ENCODE assay signal across 17 cellular contexts in genomic region chr1:55877440-55878232, GRCh38.
DNase-seq lines count a peak whose midpoint lies in the region; ATAC-seq and TF ChIP-seq lines count a peak whose summit lies in the region.
"Had no signal": no experiment of that assay in that cellular context is flagged by ENCODE, and none has a peak within 500 bp of the region (broad histone marks: within the 10 kb centered on the region; RNA-seq: fewer than 3 reads in every experiment).

No MANE protein-coding gene starts in this region.

- ATAC-seq in left colon: peak; percentile 67
- no peak for ATAC-seq in GM21723 (IDR thresholded peaks at IDR 0.05; ENCODE audit: unreplicated experiment)

- H3K4me1 ChIP-seq in cardiac muscle cell (ENCODE audit: low read depth): peaks cover 20% of the 10 kb centered on the region
- H3K4me1 ChIP-seq in right atrium auricular region: no peaks in the 10 kb centered on the region
- peaks cover 13 to 18% of the 10 kb centered on the region in 2 donors for H3K4me1 ChIP-seq in thyroid gland

- POLR2A ChIA-PET in RWPE1 (lab: Yijun Ruan, JAX; ENCODE audit: low non-redundant PET): no interaction called here

- no peak for TF ChIP-seq CTCF in cardiac muscle cell (IDR thresholded peaks at IDR 0.05; ENCODE audit: low read depth, low read length)
- no peak for TF ChIP-seq CTCF in right atrium auricular region (IDR thresholded peaks at IDR 0.05)
- TF ChIP-seq CTCF in RWPE1 (conservative IDR thresholded peaks at IDR 0.05; ENCODE audit: low read depth): no peak
- TF ChIP-seq CTCF in thyroid gland (IDR thresholded peaks at IDR 0.05): no peak

- TF ChIP-seq POLR2A in thyroid gland (IDR thresholded peaks at IDR 0.05): no peak

- intact Hi-C loops in left colon (cut with DNase I, micrococcal nuclease): no loop called here
- intact Hi-C loops in thyroid gland (cut with DNase I): loop anchor here (10.0 kb wide), 1 partner anchor 177 kb away; no protein-coding TSS in a partner anchor

- H3K36me3 ChIP-seq in cardiac muscle cell (no peaks in the 10 kb centered on the region), right atrium auricular region (no peaks in the 10 kb centered on the region), thyroid gland (no peaks in the 10 kb centered on the region)

- H3K27me3 ChIP-seq in cardiac muscle cell (no peaks in the 10 kb centered on the region), right atrium auricular region (no peaks in the 10 kb centered on the region), thyroid gland (no peaks in the 10 kb centered on the region)

- 57 to 61% methylated on average over 6 of the region's 6 CpGs for whole genome bisulfite sequencing in thyroid gland, 2 donors

- DNase-seq in cardiac muscle cell (ENCODE audit: low read depth in 1 of 2, low spot score in 1 of 2): peak; percentile 11 to 24
- DNase-seq in right atrium auricular region (ENCODE audit: low spot score): no peak
- DNase-seq in RWPE1 (ENCODE audit: low spot score): peak; percentile 3
- DNase-seq in left colon: no peak
- DNase-seq in thyroid gland: peak; percentile 47 to 48
- DNase-seq in NCI-H2081 (lab: John Stamatoyannopoulos, UW): no peak
- DNase-seq in MV-4-11 (lab: John Stamatoyannopoulos, UW): no peak
- DNase-seq: 8988T, C1 segment of cervical spinal cord, DND-41, HFFc6, Karpas-422, NCI-H187 treated with DMSO at 0.1 percent for 48 hours, NCI-H2171, NCI-H446 treated with DMSO at 0.1 percent for 48 hours had no signal

- H3K4me3 ChIP-seq in cardiac muscle cell (no peak overlapping the region), right atrium auricular region (no peak overlapping the region), thyroid gland (replicated peaks in 1 of 3) (no peak overlapping the region)
- H3K4me3 ChIP-seq: PC-9 had no signal

- H3K9me3 ChIP-seq in cardiac muscle cell (ENCODE audit: low read depth) (no peaks in the 10 kb centered on the region), right atrium auricular region (no peaks in the 10 kb centered on the region), thyroid gland (no peaks in the 10 kb centered on the region)

- H3K27ac ChIP-seq in cardiac muscle cell (peak overlapping the region; percentile 12), right atrium auricular region (no peak overlapping the region), RWPE1 (no peak overlapping the region), thyroid gland (peak overlapping the region in 1 of 3 donors; percentile 2)
- H3K27ac ChIP-seq: PC-9 had no signal

- CTCF ChIA-PET in RWPE1 (lab: Yijun Ruan, JAX): interaction anchor here (0.6 to 1.3 kb wide), 3 partner anchors 11 to 352 kb away, joined by 3 read pairs; no protein-coding TSS in a partner anchor

Comparison
In these comparisons a context has a peak if more than half of its experiments do, and no peak if none do; other contexts are left out.
1. DNase-seq: peak in cardiac muscle cell (2 of 2), RWPE1 (single experiment) and thyroid gland (2 of 2); none in right atrium auricular region (single experiment), left colon (0 of 2), NCI-H2081 (0 of 2) and MV-4-11 (single experiment).